Comparison of ENCODE assay signal across 24 cellular contexts in the genomic region with DNA sequence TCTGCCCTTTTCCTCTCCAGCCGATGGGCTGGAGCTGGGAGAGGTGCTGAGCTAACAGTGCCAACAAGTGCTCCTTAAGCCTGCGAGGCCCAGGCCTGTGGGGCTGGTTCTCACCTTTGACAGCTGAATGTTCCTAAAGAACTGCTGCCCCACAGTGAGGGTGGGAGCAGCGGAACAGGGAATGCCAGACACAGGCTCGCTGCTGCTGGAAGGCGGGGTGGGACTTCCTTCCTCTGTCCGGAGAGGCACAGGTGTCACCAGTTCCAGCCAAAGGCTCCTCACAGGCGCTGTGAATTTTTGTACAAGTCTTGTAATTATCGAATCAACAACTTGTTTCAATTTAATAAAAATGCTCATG. TPM values are rescaled to one million over a fixed set of nuclear protein-coding genes. Genes with fewer than 3 reads are reported as not detected.
DNase-seq lines count a peak whose midpoint lies in the region; ATAC-seq and TF ChIP-seq lines count a peak whose summit lies in the region.
"Had no signal": no experiment of that assay in that cellular context is flagged by ENCODE, and none has a peak within 500 bp of the region (broad histone marks: within the 10 kb centered on the region; RNA-seq: fewer than 3 reads in every experiment).

No MANE protein-coding gene starts in this region.

- no peak for TF ChIP-seq CTCF in 22Rv1 (IDR thresholded peaks at IDR 0.05)
- TF ChIP-seq CTCF in HEK293 (tag by site-specific recombination; IDR thresholded peaks at IDR 0.05) = no peak
- TF ChIP-seq CTCF in glutamatergic neuron (IDR thresholded peaks at IDR 0.05; ENCODE audit: partially characterized antibody, unreplicated experiment) = no peak
- no peak for TF ChIP-seq CTCF in sigmoid colon (IDR thresholded peaks at IDR 0.05)

- intact Hi-C loops in sigmoid colon (cut with DNase I) = loop anchor here (5.0 kb wide), 1 partner anchor 45 kb away; a partner anchor contains a TSS

- H3K27ac Mint-ChIP-seq in glutamatergic neuron (ENCODE audit: unreplicated experiment) = peak overlapping the region; percentile 26
- H3K27ac Mint-ChIP-seq: activated naive CD4-positive, alpha-beta T cell treated with anti-CD3 and anti-CD28 coated beads for 36 hours; activated T-cell treated with anti-CD3 and anti-CD28 coated beads, Interleukin-2, amount 50 U/mL, for 24 hours had no signal

- peaks cover 28% of the 10 kb centered on the region for H3K4me1 Mint-ChIP-seq in glutamatergic neuron (ENCODE audit: low read depth, unreplicated experiment)

- H3K4me1 ChIP-seq in HEK293 (ENCODE audit: control insufficient read depth, insufficient read depth, low read length) = no peaks in the 10 kb centered on the region
- peaks cover 0 to 39% (median 35%) of the 10 kb centered on the region in 4 donors for H3K4me1 ChIP-seq in sigmoid colon

- H3K36me3 Mint-ChIP-seq in glutamatergic neuron (ENCODE audit: unreplicated experiment) = peaks cover 8% of the 10 kb centered on the region

- H3K4me3 ChIP-seq in HEK293 (ENCODE audit: low read depth, low read length) (no peak overlapping the region), sigmoid colon (no peak overlapping the region)

- peaks cover 2% of the 10 kb centered on the region for H3K9me3 Mint-ChIP-seq in glutamatergic neuron (ENCODE audit: unreplicated experiment)
- H3K9me3 Mint-ChIP-seq: activated naive CD4-positive, alpha-beta T cell treated with anti-CD3 and anti-CD28 coated beads for 36 hours; activated T-cell treated with anti-CD3 and anti-CD28 coated beads, Interleukin-2, amount 50 U/mL, for 24 hours; CD14-positive monocyte had no signal

- DNase-seq in glutamatergic neuron (no peak), sigmoid colon (no peak), NCI-H446 (lab: John Stamatoyannopoulos, UW) (no peak), NCI-H345 (lab: John Stamatoyannopoulos, UW) (no peak), AG20443 (ENCODE audit: low spot score) (no peak)
- DNase-seq: activated CD4-positive, CD25-positive, alpha-beta regulatory T cell treated with anti-CD3 and anti-CD28 coated beads, Interleukin-2, amount 50 U/mL, for 72 hours; activated CD8-positive, alpha-beta memory T cell treated with anti-CD3 and anti-CD28 coated beads for 24 hours; activated naive CD4-positive, alpha-beta T cell treated with anti-CD3 and anti-CD28 coated beads for 36 hours; amniotic stem cell; central memory CD4-positive, alpha-beta T cell; foreskin fibroblast; islet precursor cell; NCI-H1694; NCI-H2171 treated with DMSO at 0.1 percent for 48 hours; NCI-H748 treated with DMSO at 0.1 percent for 48 hours; occipital lobe; retina had no signal

- no peak for ATAC-seq in HG03565 (IDR thresholded peaks at IDR 0.05; ENCODE audit: unreplicated experiment)

- H3K36me3 ChIP-seq in HEK293 (ENCODE audit: control insufficient read depth in 2 of 2, insufficient read depth in 1 of 2, low read length in 2 of 2) (peaks cover 0 to 51% of the 10 kb centered on the region in 2 experiments; a peak in 1 of 3 replicates), sigmoid colon (peaks cover 23 to 62% (median 34%) of the 10 kb centered on the region in 4 donors)

- no peaks in the 10 kb centered on the region for H3K27me3 ChIP-seq in sigmoid colon

- H3K9me3 ChIP-seq in HEK293 (ENCODE audit: control insufficient read depth, insufficient read depth, low read depth, low read length) (no peaks in the 10 kb centered on the region), sigmoid colon (no peaks in the 10 kb centered on the region)

- CTCF ChIA-PET in HEK293 (lab: Yijun Ruan, JAX) = interaction anchor here (0.7 kb wide), 1 partner anchor 57 kb away, joined by 4 read pairs; no protein-coding TSS in a partner anchor

- no peak overlapping the region for H3K4me3 Mint-ChIP-seq in glutamatergic neuron (ENCODE audit: unreplicated experiment)
- H3K4me3 Mint-ChIP-seq: activated naive CD4-positive, alpha-beta T cell treated with anti-CD3 and anti-CD28 coated beads for 36 hours; activated T-cell treated with anti-CD3 and anti-CD28 coated beads, Interleukin-2, amount 50 U/mL, for 24 hours; CD14-positive monocyte had no signal

- H3K27ac ChIP-seq in 22Rv1 (0 out of 2 replicates have a peak overlapping the region, but pooled peaks have one; percentile 56), HEK293 (ENCODE audit: extremely low read depth, low read depth, low read length) (no peak overlapping the region), sigmoid colon (peak overlapping the region; percentile 71 to 79 (median 76))
- H3K27ac ChIP-seq: epithelial cell of prostate, KMS-11 had no signal

- peaks cover 9% of the 10 kb centered on the region for H3K27me3 Mint-ChIP-seq in glutamatergic neuron (ENCODE audit: unreplicated experiment)
- H3K27me3 Mint-ChIP-seq: activated T-cell treated with anti-CD3 and anti-CD28 coated beads, Interleukin-2, amount 50 U/mL, for 24 hours had no signal

- WGBS in sigmoid colon, 2 donors = 62 to 77% methylated on average over 8 of the region's 8 CpGs

- POLR2A ChIA-PET in HEK293 (lab: Yijun Ruan, JAX) = no interaction called here

- no peak for TF ChIP-seq EP300 in sigmoid colon (IDR thresholded peaks at IDR 0.05)

- TF ChIP-seq POLR2A in sigmoid colon (IDR thresholded peaks at IDR 0.05) = no peak

TF ChIP-seq in HEK293, 187 proteins besides CTCF, POLR2A, EP300 and RAD21:
- TF ChIP-seq SCRT1 (tag by site-specific recombination; IDR thresholded peaks at IDR 0.05; ENCODE audit: borderline replicate concordance) = peak; percentile 62; the same call in 1 of the 2 replicates
- TF ChIP-seq SCRT2 (tag by site-specific recombination; IDR thresholded peaks at IDR 0.05) = peak; percentile 69
- no peak for TF ChIP-seq YY2 (tag by site-specific recombination; IDR thresholded peaks at IDR 0.05)
TF ChIP-seq in HEK293: peak in this region for 2.

RNA-seq across cellular contexts. Expression of a gene that starts 47.1 kb away (rescaled TPM):
- 41.9 TPM for total RNA-seq in glutamatergic neuron (ENCODE audit: unreplicated experiment)
- total RNA-seq in sigmoid colon = 100 to 1,000 TPM in 2 of 4 donors, 10 to 100 TPM in 2; 57.8 to 129 (median 91.6) TPM
- 10 to 100 TPM; 20.3 to 60.2 (median 20.4) TPM for polyA plus RNA-seq in sigmoid colon
